ENCODE assay signal across 19 cellular contexts in the genomic region with DNA sequence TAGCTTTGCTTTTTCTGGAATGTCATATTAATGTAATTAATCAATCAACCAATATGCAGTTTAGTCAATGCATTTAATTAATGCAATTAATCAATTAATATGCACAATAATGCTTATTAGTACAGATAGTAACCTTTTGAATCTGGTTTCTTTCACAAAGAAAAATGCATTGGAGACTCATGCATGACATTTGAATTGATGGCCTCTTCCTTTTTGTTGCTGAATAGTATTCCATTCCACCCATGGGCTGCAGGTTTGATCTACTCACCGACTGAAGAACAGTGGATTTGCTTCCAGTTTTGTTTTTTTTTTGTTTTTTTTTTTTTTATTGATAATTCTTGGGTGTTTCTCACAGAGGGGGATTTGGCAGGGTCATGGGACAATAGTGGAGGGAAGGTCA. TPM values are rescaled to one million over a fixed set of nuclear protein-coding genes. Genes with fewer than 3 reads are reported as not detected.
A peak's percentile ranks its signal among the peaks of the same experiment; 100 is the strongest.
DNase-seq lines count a peak whose midpoint lies in the region; ATAC-seq, FAIRE-seq and TF ChIP-seq lines count a peak whose summit lies in the region.
"Had no signal": no experiment of that assay in that cellular context is flagged by ENCODE, and none has a peak within 500 bp of the region (broad histone marks: within the 10 kb centered on the region; RNA-seq: fewer than 3 reads in every experiment).

No MANE protein-coding gene starts in this region.

- no peaks in the 10 kb centered on the region for H3K9me1 ChIP-seq in K562 (ENCODE audit: control insufficient read depth, insufficient read depth, low read length)

- TF ChIP-seq CTCF in K562 (IDR thresholded peaks at IDR 0.05 in 2 of 3, conservative IDR thresholded peaks at IDR 0.05 in 1 of 3; ENCODE audit: insufficient read depth in 2 of 3, low read depth in 1 of 3, low read length in 3 of 3): no peak
- no peak for TF ChIP-seq CTCF in osteoblast (IDR thresholded peaks at IDR 0.05; ENCODE audit: extremely low read depth, low read depth, low read length)
- TF ChIP-seq CTCF in BE2C (IDR thresholded peaks at IDR 0.05; ENCODE audit: low read depth, low read length): no peak

- POLR2A ChIA-PET in activated CD4-positive, alpha-beta T cell treated with anti-CD3 and anti-CD28 coated beads, Interleukin-2, amount 10 ng/mL, durations not matched to agents 7 days and 5 days (lab: Charles Lee): no interaction called here
- POLR2A ChIA-PET in K562 (lab: Yijun Ruan, JAX): no interaction called here
- POLR2A ChIA-PET in naive thymus-derived CD8-positive, alpha-beta T cell (lab: Charles Lee): interaction anchor here (2.0 to 9.1 kb wide), 3 partner anchors 9 to 33 kb away, joined by 8 to 254 read pairs (median 95); a partner anchor contains a TSS

- WGBS in K562 (ENCODE audit: insufficient coverage, low coverage, missing lambda C conversion rate): 17% methylated on average over 1 of the region's 1 CpG
- WGBS in trophoblast cell (ENCODE audit: extremely low coverage, insufficient coverage, insufficient read length): no CpG with 5 or more reads among the region's 1 CpG

- in situ Hi-C loops in K562 (cut with MboI): no loop called here

- H3K14ac ChIP-seq in trophoblast cell (ENCODE audit: low read length): no peak overlapping the region

- H3K4ac ChIP-seq in trophoblast cell (ENCODE audit: low read depth, low read length): no peak overlapping the region

- ATAC-seq in K562: no peak
- no peak for ATAC-seq in naive thymus-derived CD8-positive, alpha-beta T cell

- no peaks in the 10 kb centered on the region for H3K79me2 ChIP-seq in K562 (ENCODE audit: control insufficient read depth, insufficient read depth, low read length)
- H3K79me2 ChIP-seq in osteoblast (ENCODE audit: insufficient read depth, low read length): no peaks in the 10 kb centered on the region
- H3K79me2 ChIP-seq in trophoblast cell (ENCODE audit: control insufficient read depth, insufficient read depth, low read length, poor library complexity): no peaks in the 10 kb centered on the region

- peaks cover 7 to 40% of the 10 kb centered on the region in 2 experiments; a peak in 4 of 5 replicates for H3K4me1 ChIP-seq in K562 (replicated peaks in 1 of 2; ENCODE audit: control insufficient read depth in 2 of 2, insufficient read depth in 2 of 2, low read length in 2 of 2)
- no peaks in the 10 kb centered on the region for H3K4me1 ChIP-seq in osteoblast (ENCODE audit: insufficient read depth, low read length)
- H3K4me1 ChIP-seq in trophoblast cell (ENCODE audit: control insufficient read depth in 1 of 2, insufficient read depth in 2 of 2, low read length in 2 of 2): peaks cover 0 to 10% of the 10 kb centered on the region in 2 experiments
- peaks cover 6% of the 10 kb centered on the region for H3K4me1 ChIP-seq in BE2C
- H3K4me1 ChIP-seq: HAP-1 had no signal

- H3K27me3 Mint-ChIP-seq in activated CD4-positive, alpha-beta T cell treated with anti-CD3 and anti-CD28 coated beads, Interleukin-2, amount 10 ng/mL, durations not matched to agents 7 days and 5 days: peaks cover 10% of the 10 kb centered on the region
- peaks cover 17% of the 10 kb centered on the region for H3K27me3 Mint-ChIP-seq in activated CD4-positive, alpha-beta T cell treated with anti-CD3 and anti-CD28 coated beads, Interleukin-2, amount 10 ng/mL, durations not matched to agents 24 days and 14 days
- no peaks in the 10 kb centered on the region for H3K27me3 Mint-ChIP-seq in naive thymus-derived CD8-positive, alpha-beta T cell
- H3K27me3 Mint-ChIP-seq: CD4-positive, alpha-beta T cell had no signal

- H3K9ac ChIP-seq in K562 (ENCODE audit: insufficient read depth in 1 of 2, low read depth in 2 of 2, low read length in 2 of 2) (no peak overlapping the region), trophoblast cell (ENCODE audit: low read length) (no peak overlapping the region)
- H3K9ac ChIP-seq: BLaER1 treated with 17β-estradiol and CSF1 and Interleukin-3, amounts not matched to agents 10 nM and 100 nM had no signal

- no peak overlapping the region for H3K4me3 Mint-ChIP-seq in activated CD4-positive, alpha-beta T cell treated with anti-CD3 and anti-CD28 coated beads, Interleukin-2, amount 10 ng/mL, durations not matched to agents 7 days and 5 days
- no peak overlapping the region for H3K4me3 Mint-ChIP-seq in activated CD4-positive, alpha-beta T cell treated with anti-CD3 and anti-CD28 coated beads, Interleukin-2, amount 10 ng/mL, durations not matched to agents 24 days and 14 days
- peak overlapping the region in 5 of 10 donors; percentile 0 to 80 (median 23) for H3K4me3 Mint-ChIP-seq in naive thymus-derived CD8-positive, alpha-beta T cell

- peaks cover 3% of the 10 kb centered on the region for H3K9me3 Mint-ChIP-seq in activated CD4-positive, alpha-beta T cell treated with anti-CD3 and anti-CD28 coated beads, Interleukin-2, amount 10 ng/mL, durations not matched to agents 7 days and 5 days
- H3K9me3 Mint-ChIP-seq in activated CD4-positive, alpha-beta T cell treated with anti-CD3 and anti-CD28 coated beads, Interleukin-2, amount 10 ng/mL, durations not matched to agents 24 days and 14 days: no peaks in the 10 kb centered on the region
- H3K9me3 Mint-ChIP-seq in naive thymus-derived CD8-positive, alpha-beta T cell: no peaks in the 10 kb centered on the region
- H3K9me3 Mint-ChIP-seq: CD4-positive, alpha-beta T cell had no signal

- no peak for DNase-seq in activated CD4-positive, alpha-beta T cell treated with anti-CD3 and anti-CD28 coated beads, Interleukin-2, amount 10 ng/mL, durations not matched to agents 7 days and 5 days
- DNase-seq in activated CD4-positive, alpha-beta T cell treated with anti-CD3 and anti-CD28 coated beads, Interleukin-2, amount 10 ng/mL, durations not matched to agents 24 days and 14 days: no peak
- DNase-seq in K562 (ENCODE audit: extremely low read depth in 1 of 4, low spot score in 3 of 4): no peak
- no peak for DNase-seq in naive thymus-derived CD8-positive, alpha-beta T cell
- peak; percentile 53 for DNase-seq in osteoblast (ENCODE audit: insufficient read length, low spot score, missing footprints)
- no peak for DNase-seq in trophoblast cell
- no peak for DNase-seq in cardiac septum (ENCODE audit: low spot score)
- DNase-seq in BE2C: no peak
- DNase-seq: 8988T; Caco-2; CD4-positive, alpha-beta T cell had no signal

- H4K20me1 ChIP-seq in K562 (replicated peaks; ENCODE audit: control insufficient read depth, insufficient read depth, low read length) (no peaks in the 10 kb centered on the region), osteoblast (ENCODE audit: insufficient read depth, low read length) (peaks cover 3% of the 10 kb centered on the region)
- H4K20me1 ChIP-seq: BLaER1 treated with 17β-estradiol and CSF1 and Interleukin-3, amounts not matched to agents 10 nM and 100 nM had no signal

- H4K12ac ChIP-seq in trophoblast cell (ENCODE audit: low read depth, low read length): no peak overlapping the region

- no peak for TF ChIP-seq EP300 in K562 (IDR thresholded peaks at IDR 0.05; ENCODE audit: low read length)

- H3K23ac ChIP-seq in trophoblast cell (ENCODE audit: low read length): no peak overlapping the region

- TF ChIP-seq POLR2A in K562 (conservative IDR thresholded peaks at IDR 0.05): no peak

- no peak overlapping the region for H2BK12ac ChIP-seq in trophoblast cell (ENCODE audit: low read length)

- FAIRE-seq in K562 (lab: Jason Lieb, UNC): no peak
- FAIRE-seq: D721Med, G401.6, GM12891, GM19239 had no signal

- H3K4me3 ChIP-seq in K562: no peak overlapping the region
- H3K4me3 ChIP-seq in osteoblast (ENCODE audit: insufficient read depth, low read length): no peak overlapping the region
- H3K4me3 ChIP-seq in trophoblast cell (ENCODE audit: low read depth, low read length): no peak overlapping the region
- no peak overlapping the region for H3K4me3 ChIP-seq in BE2C (ENCODE audit: low read depth, low read length)
- H3K4me3 ChIP-seq: BLaER1 treated with 17β-estradiol and CSF1 and Interleukin-3, amounts not matched to agents 10 nM and 100 nM; HAP-1 had no signal

- H3K79me1 ChIP-seq in trophoblast cell (ENCODE audit: low read length): no peaks in the 10 kb centered on the region

- H3K18ac ChIP-seq in trophoblast cell (ENCODE audit: low read length): no peak overlapping the region

- H2AK5ac ChIP-seq in trophoblast cell (ENCODE audit: low read length): no peak overlapping the region

- H3K27me3 ChIP-seq in K562 (ENCODE audit: control insufficient read depth in 2 of 2, insufficient read depth in 2 of 2, low read length in 2 of 2): peaks cover 0 to 7% of the 10 kb centered on the region in 2 experiments; a peak in 1 of 5 replicates
- H3K27me3 ChIP-seq in osteoblast (ENCODE audit: insufficient read depth, low read length): peaks cover 13% of the 10 kb centered on the region
- no peaks in the 10 kb centered on the region for H3K27me3 ChIP-seq in trophoblast cell (ENCODE audit: insufficient read depth, low read length)
- no peaks in the 10 kb centered on the region; the same call in 1 of the 2 replicates for H3K27me3 ChIP-seq in BE2C
- H3K27me3 ChIP-seq: BLaER1 treated with 17β-estradiol and CSF1 and Interleukin-3, amounts not matched to agents 10 nM and 100 nM had no signal

- H4K8ac ChIP-seq in trophoblast cell (ENCODE audit: low read depth, low read length): no peak overlapping the region

- no peak overlapping the region for H3K4me2 ChIP-seq in K562 (ENCODE audit: insufficient read depth, low read length)
- no peak overlapping the region for H3K4me2 ChIP-seq in osteoblast (ENCODE audit: insufficient read depth, low read length)
- H3K4me2 ChIP-seq in trophoblast cell (ENCODE audit: low read length): no peak overlapping the region

- H3K27ac ChIP-seq in K562 (ENCODE audit: extremely low read depth, low read depth, low read length): no peak overlapping the region
- H3K27ac ChIP-seq in osteoblast (ENCODE audit: low read depth, low read length): no peak overlapping the region
- no peak overlapping the region for H3K27ac ChIP-seq in trophoblast cell (ENCODE audit: low read depth, low read length)
- H3K27ac ChIP-seq: BLaER1 treated with 17β-estradiol and CSF1 and Interleukin-3, amounts not matched to agents 10 nM and 100 nM; HL-60 had no signal

- no peak overlapping the region for H2BK5ac ChIP-seq in trophoblast cell (ENCODE audit: low read depth, low read length, poor library complexity)

- H3K36me3 Mint-ChIP-seq in activated CD4-positive, alpha-beta T cell treated with anti-CD3 and anti-CD28 coated beads, Interleukin-2, amount 10 ng/mL, durations not matched to agents 7 days and 5 days (ENCODE audit: low read depth): no peaks in the 10 kb centered on the region
- H3K36me3 Mint-ChIP-seq in activated CD4-positive, alpha-beta T cell treated with anti-CD3 and anti-CD28 coated beads, Interleukin-2, amount 10 ng/mL, durations not matched to agents 24 days and 14 days (ENCODE audit: low read depth): no peaks in the 10 kb centered on the region
- H3K36me3 Mint-ChIP-seq in naive thymus-derived CD8-positive, alpha-beta T cell: no peaks in the 10 kb centered on the region

- intact Hi-C loops in activated CD4-positive, alpha-beta T cell treated with anti-CD3 and anti-CD28 coated beads, Interleukin-2, amount 10 ng/mL, durations not matched to agents 24 days and 14 days (cut with micrococcal nuclease): no loop called here
- intact Hi-C loops in K562 (cut with micrococcal nuclease) (no loop called here), cardiac septum (cut with DNase I) (no loop called here)

- no peak overlapping the region for H2BK120ac ChIP-seq in trophoblast cell (ENCODE audit: insufficient read depth, low read length, poor library complexity)

- H4K91ac ChIP-seq in trophoblast cell (ENCODE audit: low read depth, low read length): no peak overlapping the region

- no peak overlapping the region for H2AFZ ChIP-seq in K562 (ENCODE audit: low read depth, low read length)
- no peak overlapping the region for H2AFZ ChIP-seq in osteoblast (ENCODE audit: low read length)
- H2AFZ ChIP-seq in trophoblast cell (ENCODE audit: insufficient read depth, low read length, poor library complexity): no peak overlapping the region

- CTCF ChIA-PET in activated CD4-positive, alpha-beta T cell treated with anti-CD3 and anti-CD28 coated beads, Interleukin-2, amount 10 ng/mL, durations not matched to agents 7 days and 5 days (lab: Charles Lee): no interaction called here
- CTCF ChIA-PET in K562 (lab: Yijun Ruan, JAX; ENCODE audit: low intra/inter-chr PET ratio): no interaction called here

- H3K36me3 ChIP-seq in K562 (ENCODE audit: control insufficient read depth, insufficient read depth, low read length) (no peaks in the 10 kb centered on the region), osteoblast (ENCODE audit: insufficient read depth, low read length) (no peaks in the 10 kb centered on the region), trophoblast cell (ENCODE audit: control insufficient read depth in 1 of 2, insufficient read depth in 2 of 2, low read length in 2 of 2) (no peaks in the 10 kb centered on the region), BE2C (no peaks in the 10 kb centered on the region)
- H3K36me3 ChIP-seq: BLaER1 treated with 17β-estradiol and CSF1 and Interleukin-3, amounts not matched to agents 10 nM and 100 nM; HAP-1 had no signal

- H3K9me3 ChIP-seq in K562 (replicated peaks; ENCODE audit: control insufficient read depth, insufficient read depth, low read depth, low read length): no peaks in the 10 kb centered on the region
- no peaks in the 10 kb centered on the region for H3K9me3 ChIP-seq in osteoblast (ENCODE audit: low read depth, low read length)
- H3K9me3 ChIP-seq in trophoblast cell (ENCODE audit: insufficient read depth, low read depth, low read length): peaks cover 2% of the 10 kb centered on the region
- peaks cover 4% of the 10 kb centered on the region; the same call in 1 of the 2 replicates for H3K9me3 ChIP-seq in BE2C
- H3K9me3 ChIP-seq: Caco-2, HAP-1 had no signal

- no TSS peak for BruUV-seq in K562 (replicated peaks; lab: Mats Ljungman, UMichigan)

- peaks cover 26% of the 10 kb centered on the region for H3K4me1 Mint-ChIP-seq in activated CD4-positive, alpha-beta T cell treated with anti-CD3 and anti-CD28 coated beads, Interleukin-2, amount 10 ng/mL, durations not matched to agents 7 days and 5 days
- H3K4me1 Mint-ChIP-seq in activated CD4-positive, alpha-beta T cell treated with anti-CD3 and anti-CD28 coated beads, Interleukin-2, amount 10 ng/mL, durations not matched to agents 24 days and 14 days: peaks cover 14% of the 10 kb centered on the region
- H3K4me1 Mint-ChIP-seq in naive thymus-derived CD8-positive, alpha-beta T cell: peaks cover 16 to 44% (median 39%) of the 10 kb centered on the region in 4 donors

- peak overlapping the region; percentile 13 for H3K27ac Mint-ChIP-seq in activated CD4-positive, alpha-beta T cell treated with anti-CD3 and anti-CD28 coated beads, Interleukin-2, amount 10 ng/mL, durations not matched to agents 7 days and 5 days
- H3K27ac Mint-ChIP-seq in activated CD4-positive, alpha-beta T cell treated with anti-CD3 and anti-CD28 coated beads, Interleukin-2, amount 10 ng/mL, durations not matched to agents 24 days and 14 days: no peak overlapping the region
- H3K27ac Mint-ChIP-seq in naive thymus-derived CD8-positive, alpha-beta T cell: peak overlapping the region in 6 of 10 donors; percentile 18 to 95 (median 76)

- TF ChIP-seq RAD21 in K562 (CRISPR knock-in tag; conservative IDR thresholded peaks at IDR 0.05 in 1 of 2, IDR thresholded peaks at IDR 0.05 in 1 of 2): no peak

RNA-seq across cellular contexts. Expression of a gene that starts 13.1 kb away (rescaled TPM):
- total RNA-seq in activated CD4-positive, alpha-beta T cell treated with anti-CD3 and anti-CD28 coated beads, Interleukin-2, amount 10 ng/mL, durations not matched to agents 7 days and 5 days: 10 to 100 TPM; 44.2 to 46.6 TPM
- 25.8 and 31.5 TPM in 2 replicates for total RNA-seq in activated CD4-positive, alpha-beta T cell treated with anti-CD3 and anti-CD28 coated beads, Interleukin-2, amount 10 ng/mL, durations not matched to agents 24 days and 14 days
- total RNA-seq in K562 (2011; cell fraction: chromatin; rRNA removed; ENCODE audit: low replicate concordance): 0.23 and 0.51 TPM in 2 replicates
- total RNA-seq in K562 (2011; cell fraction: nucleolus; rRNA removed): 0.26 and 0.50 TPM in 2 replicates
- 0.23 and 0.44 TPM in 2 replicates for total RNA-seq in K562 (2011; cell fraction: nucleoplasm; rRNA removed)
- 0.49 and 0.50 TPM in 2 replicates for total RNA-seq in K562 (2014; rRNA removed)
- 0.19 and 0.25 TPM in 2 replicates for total RNA-seq in K562 (2014; rRNA removed; fragmentation: Illumina TruSeq; extraction: Trizol)
- 0.98 and 1.0 TPM in 2 replicates for total RNA-seq in K562 (2015; rRNA removed; fragmentation: Illumina TruSeq; extraction: Trizol)
- total RNA-seq in K562 (2021): 0.49 and 1.1 TPM in 2 replicates
- 0.01 and 0.22 TPM in 2 replicates for polyA plus RNA-seq in K562 (2011; rRNA removed)
- polyA plus RNA-seq in K562 (2011; cell fraction: cytosol; rRNA removed): 0.34 and 1.1 TPM in 2 replicates
- polyA plus RNA-seq in K562 (2011; cell fraction: nucleus; rRNA removed): 0.27 and 0.41 TPM in 2 replicates
- polyA plus RNA-seq in K562 (2012): 0.59 and 3.2 TPM in 2 replicates
- 0.22 and 0.24 TPM in 2 replicates for polyA plus RNA-seq in K562 (2014; fragmentation: Illumina TruSeq; extraction: Trizol)
- under 1 TPM in 1 of 2 experiments, not detected in 1; 0.01 TPM for polyA plus RNA-seq in K562 (2014; fragmentation: Nextera tagmentation; extraction: Ambion mirVana)
- 0.23 and 0.46 TPM in 2 replicates for polyA plus RNA-seq in K562 (2014; rRNA removed)
- polyA minus RNA-seq in K562 (2011; rRNA and poly(A)+ RNA removed): 0.06 TPM in 1 of 2 replicates, not detected in the other
- polyA minus RNA-seq in K562 (2011; cell fraction: cytosol; rRNA and poly(A)+ RNA removed): not detected in 2 replicates
- polyA minus RNA-seq in K562 (2011; cell fraction: nucleus; rRNA and poly(A)+ RNA removed): 0.13 and 0.33 TPM in 2 replicates
- total RNA-seq in naive thymus-derived CD8-positive, alpha-beta T cell: 10 to 100 TPM; 36.3 to 41.4 TPM
- 10 to 100 TPM in 1 of 3 donors, 1 to 10 TPM in 2; 9.4 to 37.2 (median 9.7) TPM for polyA plus RNA-seq in naive thymus-derived CD8-positive, alpha-beta T cell
- under 0.01 TPM in 2 replicates for total RNA-seq in osteoblast
- 0.04 and 0.10 TPM in 2 replicates for polyA plus RNA-seq in trophoblast cell (2013)
- 0.73 TPM for total RNA-seq in cardiac septum
- polyA plus RNA-seq in BE2C (2012; ENCODE audit: insufficient read depth, insufficient read length, low read depth): not detected
- total RNA-seq: A673, Caco-2 had no signal

RNA-seq across cellular contexts. Expression of a gene that starts 57.4 kb away (rescaled TPM):
- 10 to 100 TPM; 53.0 to 56.6 TPM for total RNA-seq in activated CD4-positive, alpha-beta T cell treated with anti-CD3 and anti-CD28 coated beads, Interleukin-2, amount 10 ng/mL, durations not matched to agents 7 days and 5 days
- 64.6 and 66.3 TPM in 2 replicates for total RNA-seq in activated CD4-positive, alpha-beta T cell treated with anti-CD3 and anti-CD28 coated beads, Interleukin-2, amount 10 ng/mL, durations not matched to agents 24 days and 14 days
- 13.4 and 22.4 TPM in 2 replicates for total RNA-seq in K562 (2011; cell fraction: chromatin; rRNA removed; ENCODE audit: low replicate concordance)
- 17.5 TPM in 2 replicates for total RNA-seq in K562 (2011; cell fraction: nucleolus; rRNA removed)
- 18.6 and 23.1 TPM in 2 replicates for total RNA-seq in K562 (2011; cell fraction: nucleoplasm; rRNA removed)
- total RNA-seq in K562 (2014; rRNA removed): 33.9 and 41.3 TPM in 2 replicates
- total RNA-seq in K562 (2014; rRNA removed; fragmentation: Illumina TruSeq; extraction: Trizol): 15.8 and 17.3 TPM in 2 replicates
- total RNA-seq in K562 (2015; rRNA removed; fragmentation: Illumina TruSeq; extraction: Trizol): 23.0 and 23.9 TPM in 2 replicates
- 43.3 and 44.2 TPM in 2 replicates for total RNA-seq in K562 (2021)
- polyA plus RNA-seq in K562 (2011; rRNA removed): 25.1 and 34.5 TPM in 2 replicates
- 33.5 and 50.8 TPM in 2 replicates for polyA plus RNA-seq in K562 (2011; cell fraction: cytosol; rRNA removed)
- 14.4 and 19.3 TPM in 2 replicates for polyA plus RNA-seq in K562 (2011; cell fraction: nucleus; rRNA removed)
- 32.1 and 37.8 TPM in 2 replicates for polyA plus RNA-seq in K562 (2012)
- polyA plus RNA-seq in K562 (2014; fragmentation: Illumina TruSeq; extraction: Trizol): 16.7 and 27.1 TPM in 2 replicates
- polyA plus RNA-seq in K562 (2014; fragmentation: Nextera tagmentation; extraction: Ambion mirVana): 10 to 100 TPM in 1 of 2 experiments, 1 to 10 TPM in 1; 6.6 to 10.3 TPM
- polyA plus RNA-seq in K562 (2014; rRNA removed): 36.9 and 43.3 TPM in 2 replicates
- polyA minus RNA-seq in K562 (2011; rRNA and poly(A)+ RNA removed): 17.1 and 17.8 TPM in 2 replicates
- 17.8 and 25.3 TPM in 2 replicates for polyA minus RNA-seq in K562 (2011; cell fraction: cytosol; rRNA and poly(A)+ RNA removed)
- polyA minus RNA-seq in K562 (2011; cell fraction: nucleus; rRNA and poly(A)+ RNA removed): 5.7 and 7.2 TPM in 2 replicates
- 10 to 100 TPM; 11.0 to 12.4 TPM for total RNA-seq in naive thymus-derived CD8-positive, alpha-beta T cell
- polyA plus RNA-seq in naive thymus-derived CD8-positive, alpha-beta T cell: 10 to 100 TPM in 2 of 3 donors, 1 to 10 TPM in 1; 8.2 to 12.0 (median 11.3) TPM
- total RNA-seq in osteoblast: 13.3 and 13.8 TPM in 2 replicates
- polyA plus RNA-seq in trophoblast cell (2013): 16.8 and 18.1 TPM in 2 replicates
- total RNA-seq in cardiac septum: 2.3 TPM
- polyA plus RNA-seq in BE2C (2012; ENCODE audit: insufficient read depth, insufficient read length, low read depth): 43.2 TPM

Comparison
In these comparisons a context has a peak if more than half of its experiments do, and no peak if none do; other contexts are left out.
1. RNA of a gene that starts 13.1 kb away (total RNA-seq): 44.2 to 46.6 TPM in activated CD4-positive, alpha-beta T cell treated with anti-CD3 and anti-CD28 coated beads, Interleukin-2, amount 10 ng/mL, durations not matched to agents 7 days and 5 days, 36.3 to 41.4 TPM in naive thymus-derived CD8-positive, alpha-beta T cell and 25.8 to 31.5 TPM in activated CD4-positive, alpha-beta T cell treated with anti-CD3 and anti-CD28 coated beads, Interleukin-2, amount 10 ng/mL, durations not matched to agents 24 days and 14 days; 0.19 to 1.1 TPM in K562, 0.73 TPM in cardiac septum (single experiment) and under 0.01 TPM in osteoblast; every median in the first group is over 10 times any median in the second.